24 cellular contexts compared by ENCODE assay signal in genomic region chr1:152580433-152580832, GRCh38. TPM values are rescaled to one million over a fixed set of nuclear protein-coding genes. Genes with fewer than 3 reads are reported as not detected.
"Had no signal": no experiment of that assay in that cellular context is flagged by ENCODE, and none has a peak within 500 bp of the region (broad histone marks: within the 10 kb centered on the region; RNA-seq: fewer than 3 reads in every experiment).

A gene with protein sequence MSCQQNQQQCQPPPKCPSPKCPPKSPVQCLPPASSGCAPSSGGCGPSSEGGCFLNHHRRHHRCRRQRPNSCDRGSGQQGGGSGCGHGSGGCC (minus strand): TSS chr1:152580516. CDS start chr1:152579936, 580 bp downstream.

- H3K27me3 ChIP-seq: body of pancreas, left lung had no signal

- ATAC-seq: activated CD8-positive, alpha-beta T cell treated with anti-CD3 and anti-CD28 coated beads, Interleukin-2, amount 10 ng/mL, durations not matched to agents 7 days and 5 days; body of pancreas; left lung; naive thymus-derived CD4-positive, alpha-beta T cell; psoas muscle; right cardiac atrium; stimulated activated naive CD8-positive, alpha-beta T cell treated with anti-CD3 and anti-CD28 coated beads, Interleukin-15, Interleukin-2, amounts not matched to agents 100 U/mL and 50 U/mL, for 24 hours had no signal

- H3K9me3 ChIP-seq: body of pancreas, left lung, psoas muscle had no signal

- H3K4me1 ChIP-seq: body of pancreas, left lung, psoas muscle had no signal

- H3K27ac ChIP-seq: body of pancreas, dorsolateral prefrontal cortex, left lung, psoas muscle had no signal

- DNase-seq: activated CD4-positive, alpha-beta T cell treated with anti-CD3 and anti-CD28 coated beads, Interleukin-2, amount 10 ng/mL, durations not matched to agents 7 days and 5 days; activated CD8-positive, alpha-beta T cell treated with anti-CD3 and anti-CD28 coated beads, Interleukin-2, amount 10 ng/mL, durations not matched to agents 7 days and 5 days; activated naive CD4-positive, alpha-beta T cell treated with Interleukin-2 at 50 U/mL for 16 hours; activated naive CD8-positive, alpha-beta T cell treated with anti-CD3 and anti-CD28 coated beads, Interleukin-2, amount 10 ng/mL, durations not matched to agents 7 days and 5 days; activated T-cell treated with anti-CD3 and anti-CD28 coated beads, Interleukin-2, amount 50 U/mL, for 24 hours; amygdala; body of pancreas; central memory CD4-positive, alpha-beta T cell; dorsolateral prefrontal cortex; head of caudate nucleus; left lung; naive thymus-derived CD4-positive, alpha-beta T cell; psoas muscle; right cardiac atrium; stimulated activated naive CD8-positive, alpha-beta T cell treated with anti-CD3 and anti-CD28 coated beads, Interleukin-15, Interleukin-2, amounts not matched to agents 100 U/mL and 50 U/mL, for 24 hours; T-helper 1 cell; T1000 had no signal

- H3K36me3 ChIP-seq: left lung had no signal

- H3K4me3 ChIP-seq: body of pancreas, dorsolateral prefrontal cortex, left lung, psoas muscle had no signal

RNA-seq across cellular contexts. Expression of the gene that starts here (rescaled TPM):
- total RNA-seq: activated CD4-positive, alpha-beta T cell treated with anti-CD3 and anti-CD28 coated beads, Interleukin-2, amount 10 ng/mL, durations not matched to agents 7 days and 5 days; activated CD8-positive, alpha-beta T cell treated with anti-CD3 and anti-CD28 coated beads, Interleukin-2, amount 10 ng/mL, durations not matched to agents 7 days and 5 days; activated naive CD8-positive, alpha-beta T cell treated with anti-CD3 and anti-CD28 coated beads, Interleukin-2, amount 10 ng/mL, durations not matched to agents 7 days and 5 days; activated T-helper 2 cell treated with anti-CD3 and anti-CD28 coated beads, Interferon-gamma antibody, Interleukin-2, Interleukin-4, amounts not matched to agents 10 μg/mL and 5 μg/mL and 100 μg/mL, durations not matched to agents 14 hours and 24 hours and 36 hours; body of pancreas; dorsolateral prefrontal cortex; epithelial cell of proximal tubule; frontal cortex; kidney epithelial cell; left lung; mucosa of gallbladder; naive thymus-derived CD4-positive, alpha-beta T cell; osteocyte; psoas muscle; right cardiac atrium; skeletal muscle tissue had no signal
- polyA plus RNA-seq: naive thymus-derived CD4-positive, alpha-beta T cell; psoas muscle; right cardiac atrium had no signal
